In genomic region chr2:113198048-113198789, GRCh38 we compare ENCODE assay signal across 1 cellular context.
TF ChIP-seq lines count a peak whose summit lies in the region.

No MANE protein-coding gene starts in this region.

TF ChIP-seq in GM23338, 12 proteins besides CTCF, POLR2A, EP300 and RAD21 (continued from another document):
- TF ChIP-seq, protein P1, sequence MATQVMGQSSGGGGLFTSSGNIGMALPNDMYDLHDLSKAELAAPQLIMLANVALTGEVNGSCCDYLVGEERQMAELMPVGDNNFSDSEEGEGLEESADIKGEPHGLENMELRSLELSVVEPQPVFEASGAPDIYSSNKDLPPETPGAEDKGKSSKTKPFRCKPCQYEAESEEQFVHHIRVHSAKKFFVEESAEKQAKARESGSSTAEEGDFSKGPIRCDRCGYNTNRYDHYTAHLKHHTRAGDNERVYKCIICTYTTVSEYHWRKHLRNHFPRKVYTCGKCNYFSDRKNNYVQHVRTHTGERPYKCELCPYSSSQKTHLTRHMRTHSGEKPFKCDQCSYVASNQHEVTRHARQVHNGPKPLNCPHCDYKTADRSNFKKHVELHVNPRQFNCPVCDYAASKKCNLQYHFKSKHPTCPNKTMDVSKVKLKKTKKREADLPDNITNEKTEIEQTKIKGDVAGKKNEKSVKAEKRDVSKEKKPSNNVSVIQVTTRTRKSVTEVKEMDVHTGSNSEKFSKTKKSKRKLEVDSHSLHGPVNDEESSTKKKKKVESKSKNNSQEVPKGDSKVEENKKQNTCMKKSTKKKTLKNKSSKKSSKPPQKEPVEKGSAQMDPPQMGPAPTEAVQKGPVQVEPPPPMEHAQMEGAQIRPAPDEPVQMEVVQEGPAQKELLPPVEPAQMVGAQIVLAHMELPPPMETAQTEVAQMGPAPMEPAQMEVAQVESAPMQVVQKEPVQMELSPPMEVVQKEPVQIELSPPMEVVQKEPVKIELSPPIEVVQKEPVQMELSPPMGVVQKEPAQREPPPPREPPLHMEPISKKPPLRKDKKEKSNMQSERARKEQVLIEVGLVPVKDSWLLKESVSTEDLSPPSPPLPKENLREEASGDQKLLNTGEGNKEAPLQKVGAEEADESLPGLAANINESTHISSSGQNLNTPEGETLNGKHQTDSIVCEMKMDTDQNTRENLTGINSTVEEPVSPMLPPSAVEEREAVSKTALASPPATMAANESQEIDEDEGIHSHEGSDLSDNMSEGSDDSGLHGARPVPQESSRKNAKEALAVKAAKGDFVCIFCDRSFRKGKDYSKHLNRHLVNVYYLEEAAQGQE (IDR thresholded peaks at IDR 0.05; ENCODE audit: unreplicated experiment) = no peak
- TF ChIP-seq EZH2 (IDR thresholded peaks at IDR 0.05; ENCODE audit: low read depth, unreplicated experiment) (no peak), POLR2AphosphoS5 (IDR thresholded peaks at IDR 0.05; ENCODE audit: low read depth) (no peak), CREB1 (CRISPR knock-in tag; IDR thresholded peaks at IDR 0.05; ENCODE audit: low read depth) (no peak), ZNF114 (CRISPR knock-in tag; IDR thresholded peaks at IDR 0.05) (no peak), JUNB (IDR thresholded peaks at IDR 0.05; ENCODE audit: unreplicated experiment) (no peak)
